ENCODE assay signal across 1 cellular context in the genomic region with DNA sequence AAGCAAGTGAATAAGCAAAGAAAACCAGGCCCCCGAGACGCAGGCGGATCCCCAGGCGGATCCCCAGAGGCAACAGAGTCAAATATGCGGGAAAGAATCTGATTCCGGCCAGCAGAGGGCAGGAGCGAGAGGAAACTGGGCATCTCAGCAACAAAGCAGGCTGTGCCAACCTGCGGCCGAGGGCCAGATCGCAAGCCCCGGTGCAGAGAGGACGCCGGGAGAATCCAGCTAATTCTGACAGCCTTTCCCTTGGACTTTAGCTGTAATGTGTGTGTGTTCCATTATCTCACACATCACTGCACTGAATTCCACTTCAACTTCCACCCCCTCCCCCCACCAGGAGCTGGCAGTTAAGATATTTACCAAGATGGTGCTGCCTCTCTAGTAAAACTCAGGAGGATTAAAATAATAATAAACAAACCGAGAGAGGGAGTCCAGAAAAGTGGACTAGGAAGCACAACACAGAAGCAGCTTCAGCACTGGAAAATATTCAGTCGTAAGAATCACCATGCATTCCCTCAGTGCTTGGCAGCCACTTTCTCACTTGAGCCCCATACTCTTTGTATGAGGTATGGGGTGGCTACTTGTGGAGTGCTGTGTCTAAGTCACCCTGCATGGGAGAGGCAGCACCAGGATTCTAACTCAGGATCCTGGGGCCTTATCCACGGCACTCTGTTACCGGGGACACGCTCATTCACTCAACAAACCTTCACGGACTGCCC.
TF ChIP-seq lines count a peak whose summit lies in the region.

No MANE protein-coding gene starts in this region.

TF ChIP-seq in K562, 482 proteins besides CTCF, POLR2A, EP300 and RAD21 (continued from another document and continues in another):
- no peak for TF ChIP-seq HMGXB4 (CRISPR knock-in tag; IDR thresholded peaks at IDR 0.05)
- TF ChIP-seq ZNF232 (CRISPR knock-in tag; IDR thresholded peaks at IDR 0.05): 0 out of 2 replicates have a peak, but pooled peaks have one; percentile 39
- TF ChIP-seq SRF (CRISPR knock-in tag; IDR thresholded peaks at IDR 0.05): 0 out of 4 replicates have a peak, but pooled peaks of 1 of the 2 experiments have one; percentile 14
- TF ChIP-seq, protein P1, sequence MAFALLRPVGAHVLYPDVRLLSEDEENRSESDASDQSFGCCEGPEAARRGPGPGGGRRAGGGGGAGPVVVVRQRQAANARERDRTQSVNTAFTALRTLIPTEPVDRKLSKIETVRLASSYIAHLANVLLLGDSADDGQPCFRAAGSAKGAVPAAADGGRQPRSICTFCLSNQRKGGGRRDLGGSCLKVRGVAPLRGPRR (CRISPR knock-in tag; IDR thresholded peaks at IDR 0.05): no peak
- TF ChIP-seq SLC30A9 (CRISPR knock-in tag; IDR thresholded peaks at IDR 0.05): no peak
- no peak for TF ChIP-seq RFX7 (CRISPR knock-in tag; IDR thresholded peaks at IDR 0.05)
- TF ChIP-seq ZBTB49 (CRISPR knock-in tag; IDR thresholded peaks at IDR 0.05; ENCODE audit: borderline replicate concordance): peak; percentile 72; the same call in 1 of the 2 replicates
- no peak for TF ChIP-seq FIP1L1 (IDR thresholded peaks at IDR 0.05; ENCODE audit: low read depth, low read length, poor library complexity, severe bottlenecking)
- TF ChIP-seq SMARCC2 (IDR thresholded peaks at IDR 0.05; ENCODE audit: low read depth): 0 out of 2 replicates have a peak, but pooled peaks have one; percentile 27
- TF ChIP-seq ZFPM2 (CRISPR knock-in tag; IDR thresholded peaks at IDR 0.05): no peak
- TF ChIP-seq FOXM1 (IDR thresholded peaks at IDR 0.05; ENCODE audit: low read depth): no peak
- TF ChIP-seq FOXM1 (CRISPR knock-in tag; IDR thresholded peaks at IDR 0.05; ENCODE audit: low read depth): no peak; the same call in 1 of the 2 replicates
- peak in 1 of 2 experiments; percentile 70; a peak in 2 of 4 replicates for TF ChIP-seq MAZ (CRISPR knock-in tag; conservative IDR thresholded peaks at IDR 0.05 in 1 of 2, IDR thresholded peaks at IDR 0.05 in 1 of 2)
- peak; percentile 88 for TF ChIP-seq TEAD2 (tag; IDR thresholded peaks at IDR 0.05)
- TF ChIP-seq ZNF766 (CRISPR knock-in tag; conservative IDR thresholded peaks at IDR 0.05): no peak
- peak; percentile 94 for TF ChIP-seq SMC3 (conservative IDR thresholded peaks at IDR 0.05; ENCODE audit: insufficient read depth, low read depth, low read length)
- no peak for TF ChIP-seq NR2C1 (IDR thresholded peaks at IDR 0.05)
- 0 out of 2 replicates have a peak, but pooled peaks have one; percentile 11 for TF ChIP-seq NR2C1 (tag; IDR thresholded peaks at IDR 0.05)
- TF ChIP-seq NFE2 (IDR thresholded peaks at IDR 0.05; ENCODE audit: low read depth): 0 out of 2 replicates have a peak, but pooled peaks have one; percentile 6
- TF ChIP-seq YY1 (IDR thresholded peaks at IDR 0.05; ENCODE audit: borderline replicate concordance in 1 of 3, control insufficient read depth in 1 of 3, extremely low read depth in 1 of 3, insufficient read depth in 3 of 3, insufficient read length in 1 of 3, insufficient replicate concordance in 2 of 3, low read depth in 1 of 3, low read length in 2 of 3): peak in 1 of 3 experiments; percentile 37
- TF ChIP-seq NRF1 (conservative IDR thresholded peaks at IDR 0.05 in 1 of 2, IDR thresholded peaks at IDR 0.05 in 1 of 2): no peak; a peak in 1 of 4 replicates
- TF ChIP-seq STAT5A (IDR thresholded peaks at IDR 0.05; ENCODE audit: borderline replicate concordance, low read length): no peak
- TF ChIP-seq PBX2 (CRISPR knock-in tag; IDR thresholded peaks at IDR 0.05; ENCODE audit: low read depth): no peak
- TF ChIP-seq PBX2 (tag; conservative IDR thresholded peaks at IDR 0.05; ENCODE audit: low read depth): no peak
- TF ChIP-seq, protein P2, sequence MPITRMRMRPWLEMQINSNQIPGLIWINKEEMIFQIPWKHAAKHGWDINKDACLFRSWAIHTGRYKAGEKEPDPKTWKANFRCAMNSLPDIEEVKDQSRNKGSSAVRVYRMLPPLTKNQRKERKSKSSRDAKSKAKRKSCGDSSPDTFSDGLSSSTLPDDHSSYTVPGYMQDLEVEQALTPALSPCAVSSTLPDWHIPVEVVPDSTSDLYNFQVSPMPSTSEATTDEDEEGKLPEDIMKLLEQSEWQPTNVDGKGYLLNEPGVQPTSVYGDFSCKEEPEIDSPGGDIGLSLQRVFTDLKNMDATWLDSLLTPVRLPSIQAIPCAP (CRISPR knock-in tag; IDR thresholded peaks at IDR 0.05; ENCODE audit: borderline replicate concordance): 0 out of 2 replicates have a peak, but pooled peaks have one; percentile 14
- TF ChIP-seq, protein P3, sequence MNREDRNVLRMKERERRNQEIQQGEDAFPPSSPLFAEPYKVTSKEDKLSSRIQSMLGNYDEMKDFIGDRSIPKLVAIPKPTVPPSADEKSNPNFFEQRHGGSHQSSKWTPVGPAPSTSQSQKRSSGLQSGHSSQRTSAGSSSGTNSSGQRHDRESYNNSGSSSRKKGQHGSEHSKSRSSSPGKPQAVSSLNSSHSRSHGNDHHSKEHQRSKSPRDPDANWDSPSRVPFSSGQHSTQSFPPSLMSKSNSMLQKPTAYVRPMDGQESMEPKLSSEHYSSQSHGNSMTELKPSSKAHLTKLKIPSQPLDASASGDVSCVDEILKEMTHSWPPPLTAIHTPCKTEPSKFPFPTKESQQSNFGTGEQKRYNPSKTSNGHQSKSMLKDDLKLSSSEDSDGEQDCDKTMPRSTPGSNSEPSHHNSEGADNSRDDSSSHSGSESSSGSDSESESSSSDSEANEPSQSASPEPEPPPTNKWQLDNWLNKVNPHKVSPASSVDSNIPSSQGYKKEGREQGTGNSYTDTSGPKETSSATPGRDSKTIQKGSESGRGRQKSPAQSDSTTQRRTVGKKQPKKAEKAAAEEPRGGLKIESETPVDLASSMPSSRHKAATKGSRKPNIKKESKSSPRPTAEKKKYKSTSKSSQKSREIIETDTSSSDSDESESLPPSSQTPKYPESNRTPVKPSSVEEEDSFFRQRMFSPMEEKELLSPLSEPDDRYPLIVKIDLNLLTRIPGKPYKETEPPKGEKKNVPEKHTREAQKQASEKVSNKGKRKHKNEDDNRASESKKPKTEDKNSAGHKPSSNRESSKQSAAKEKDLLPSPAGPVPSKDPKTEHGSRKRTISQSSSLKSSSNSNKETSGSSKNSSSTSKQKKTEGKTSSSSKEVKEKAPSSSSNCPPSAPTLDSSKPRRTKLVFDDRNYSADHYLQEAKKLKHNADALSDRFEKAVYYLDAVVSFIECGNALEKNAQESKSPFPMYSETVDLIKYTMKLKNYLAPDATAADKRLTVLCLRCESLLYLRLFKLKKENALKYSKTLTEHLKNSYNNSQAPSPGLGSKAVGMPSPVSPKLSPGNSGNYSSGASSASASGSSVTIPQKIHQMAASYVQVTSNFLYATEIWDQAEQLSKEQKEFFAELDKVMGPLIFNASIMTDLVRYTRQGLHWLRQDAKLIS (CRISPR knock-in tag; IDR thresholded peaks at IDR 0.05): no peak
- no peak for TF ChIP-seq ZBTB40 (IDR thresholded peaks at IDR 0.05)
- peak; percentile 39; the same call in 1 of the 2 replicates for TF ChIP-seq ZBTB40 (CRISPR knock-in tag; IDR thresholded peaks at IDR 0.05)
- no peak for TF ChIP-seq ZNF778 (CRISPR knock-in tag; IDR thresholded peaks at IDR 0.05)
